Comparison of ENCODE assay signal across 1 cellular context in genomic region chr5:78611161-78611605, GRCh38.
TF ChIP-seq lines count a peak whose summit lies in the region.

No MANE protein-coding gene starts in this region.

TF ChIP-seq in IMR-90, 13 proteins besides CTCF, POLR2A, EP300 and RAD21:
- TF ChIP-seq SMC3 (IDR thresholded peaks at IDR 0.05; ENCODE audit: low read depth, low read length) (no peak), CHD1 (IDR thresholded peaks at IDR 0.05; ENCODE audit: low read depth, low read length) (no peak), MAZ (IDR thresholded peaks at IDR 0.05; ENCODE audit: borderline replicate concordance, low read depth, low read length) (no peak)
